8 cellular contexts compared by ENCODE assay signal in the genomic region with DNA sequence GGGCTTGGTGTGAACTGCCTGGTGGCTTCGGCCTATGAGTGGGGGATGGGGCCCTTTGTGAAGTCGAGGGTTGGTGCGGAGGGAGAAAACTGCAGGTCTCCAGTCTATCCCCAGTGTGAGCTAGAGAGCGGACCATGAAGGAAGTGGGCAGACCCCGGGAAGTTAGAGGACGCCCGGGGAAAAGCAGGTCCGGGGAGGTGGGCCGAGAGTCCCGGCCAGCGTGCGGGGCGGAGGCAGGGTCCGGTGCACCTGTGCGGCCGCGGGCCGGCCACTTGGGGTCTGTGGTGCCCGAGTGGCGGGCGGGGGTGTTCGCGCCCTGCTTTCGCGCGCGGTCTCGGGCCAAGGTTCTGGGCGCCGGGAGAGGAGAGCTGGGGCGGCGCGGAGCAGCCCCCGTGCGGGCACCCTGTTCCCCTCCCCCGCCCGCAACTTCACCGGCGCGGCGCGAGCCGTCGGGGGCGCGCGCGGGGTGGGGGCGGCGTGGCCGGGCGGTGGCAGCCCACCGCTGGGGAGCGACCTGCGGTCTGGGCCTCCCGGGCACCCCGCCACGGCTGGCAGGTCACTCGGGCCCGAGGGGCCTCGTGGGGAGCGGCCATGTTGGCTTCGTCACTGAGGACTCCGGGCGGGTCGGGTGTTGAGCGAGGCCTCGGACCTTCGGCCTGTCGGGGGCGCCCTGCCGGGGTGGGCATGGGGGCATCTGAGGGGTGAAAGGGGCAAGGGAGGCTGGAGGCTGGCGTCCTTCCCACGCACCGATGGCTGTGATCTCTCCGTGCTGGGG. TPM values are rescaled to one million over a fixed set of nuclear protein-coding genes. Genes with fewer than 3 reads are reported as not detected.
DNase-seq lines count a peak whose midpoint lies in the region; ATAC-seq and TF ChIP-seq lines count a peak whose summit lies in the region.

No MANE protein-coding gene starts in this region.

- H3K4me3 Mint-ChIP-seq in CD8-positive, alpha-beta memory T cell, result peak overlapping the region; percentile 96 to 99 (median 98)

- H3K27ac ChIP-seq in CD8-positive, alpha-beta memory T cell (ENCODE audit: low read depth, low read length), result peak overlapping the region; percentile 24
- H3K27ac ChIP-seq in dorsolateral prefrontal cortex (peak overlapping the region; percentile 55 to 95 (median 86)), right lobe of liver (peak overlapping the region; percentile 56 to 77 (median 72))

- peaks cover 45% of the 10 kb centered on the region for H3K4me1 ChIP-seq in CD8-positive, alpha-beta memory T cell (ENCODE audit: insufficient read depth, low read length)
- H3K4me1 ChIP-seq in Loucy (ENCODE audit: insufficient read depth, low read length, poor library complexity, severe bottlenecking), result peaks cover 66% of the 10 kb centered on the region
- peaks cover 0 to 13% (median 3%) of the 10 kb centered on the region in 4 donors for H3K4me1 ChIP-seq in right lobe of liver

- peak; percentile 20 for ATAC-seq in GM21390 (IDR thresholded peaks at IDR 0.05; ENCODE audit: unreplicated experiment)
- peak; percentile 48 to 66 (median 54) for ATAC-seq in right lobe of liver

- H3F3A ChIP-seq in Loucy (ENCODE audit: low read depth), result peaks cover 19% of the 10 kb centered on the region

- peaks cover 58 to 68% (median 67%) of the 10 kb centered on the region in 3 donors for H3K4me1 Mint-ChIP-seq in CD8-positive, alpha-beta memory T cell

- H3K9ac ChIP-seq in Loucy (ENCODE audit: low read depth, low read length, poor library complexity, severe bottlenecking), result peak overlapping the region; percentile 95

- peak; percentile 12 for TF ChIP-seq POLR2A in right lobe of liver (IDR thresholded peaks at IDR 0.05)

- peak; percentile 13 to 57 (median 30) for DNase-seq in CD8-positive, alpha-beta memory T cell
- DNase-seq in activated CD4-positive, alpha-beta T cell treated with anti-CD3 and anti-CD28 coated beads, Interleukin-2, amount 50 U/mL, for 1 hour, result peak; percentile 22
- DNase-seq in dorsolateral prefrontal cortex (peak in 6 of 10 donors; percentile 38 to 71 (median 48)), right lobe of liver (peak; percentile 64 to 67 (median 66)), DMS79 treated with DMSO at 0.1 percent for 48 hours (lab: John Stamatoyannopoulos, UW) (no peak)
- peak; percentile 21 for DNase-seq in stimulated activated CD8-positive, alpha-beta memory T cell treated with anti-CD3 and anti-CD28 coated beads, Interleukin-15, amount 100 ng/mL, for 24 hours (ENCODE audit: low read depth)

- no peaks in the 10 kb centered on the region for H3K27me3 Mint-ChIP-seq in CD8-positive, alpha-beta memory T cell

- peaks cover 94% of the 10 kb centered on the region for H3K79me2 ChIP-seq in Loucy (ENCODE audit: insufficient read depth, low read length)

- H3K36me3 Mint-ChIP-seq in CD8-positive, alpha-beta memory T cell, result peaks cover 3 to 26% (median 14%) of the 10 kb centered on the region in 3 donors

- TF ChIP-seq CTCF in Loucy (conservative IDR thresholded peaks at IDR 0.05; ENCODE audit: low read length) (peak; percentile 36), dorsolateral prefrontal cortex (IDR thresholded peaks at IDR 0.05 in 54 of 56, conservative IDR thresholded peaks at IDR 0.05 in 2 of 56; ENCODE audit: low read depth in 1 of 56, partially characterized antibody in 56 of 56) (peak in 6 of 56 donors; percentile 8 to 32 (median 22)), right lobe of liver (IDR thresholded peaks at IDR 0.05) (peak in 2 of 4 donors; percentile 5 to 6)

- H3K9me3 Mint-ChIP-seq in CD8-positive, alpha-beta memory T cell, result no peaks in the 10 kb centered on the region

- no peaks in the 10 kb centered on the region for H3K9me2 ChIP-seq in Loucy (replicated peaks; ENCODE audit: low read depth, low read length)

- peak overlapping the region; percentile 60 for H3K4me3 ChIP-seq in CD8-positive, alpha-beta memory T cell (ENCODE audit: low read length)
- H3K4me3 ChIP-seq in Loucy (ENCODE audit: low read length, poor library complexity, severe bottlenecking) (peak overlapping the region; percentile 88), dorsolateral prefrontal cortex (peak overlapping the region; percentile 61 to 91 (median 78)), right lobe of liver (peak overlapping the region; percentile 55 to 76 (median 57))

- WGBS in right lobe of liver (ENCODE audit: insufficient coverage, low coverage, low lambda C conversion rate, missing lambda C conversion rate), result 2% methylated on average over 30 of the region's 76 CpGs

- peaks cover 85% of the 10 kb centered on the region for H4K20me1 ChIP-seq in Loucy (ENCODE audit: insufficient read depth, low read length, poor library complexity, severe bottlenecking)

- H2AFZ ChIP-seq in Loucy (ENCODE audit: low read length), result peak overlapping the region; percentile 70

- no peaks in the 10 kb centered on the region for H3K36me3 ChIP-seq in CD8-positive, alpha-beta memory T cell (ENCODE audit: insufficient read depth, low read length)
- H3K36me3 ChIP-seq in Loucy (ENCODE audit: insufficient read depth, low read length), result no peaks in the 10 kb centered on the region
- H3K36me3 ChIP-seq in right lobe of liver, result no peaks in the 10 kb centered on the region

- intact Hi-C loops in dorsolateral prefrontal cortex (cut with DNase I) (no loop called here), right lobe of liver (cut with DNase I) (no loop called here)

- peak overlapping the region; percentile 93 to 99 (median 96) for H3K27ac Mint-ChIP-seq in CD8-positive, alpha-beta memory T cell

- peak overlapping the region; percentile 99 for H3K4me2 ChIP-seq in Loucy (ENCODE audit: low read depth, low read length, poor library complexity, severe bottlenecking)

- no peaks in the 10 kb centered on the region for H3K9me3 ChIP-seq in CD8-positive, alpha-beta memory T cell (ENCODE audit: low read length)
- H3K9me3 ChIP-seq in Loucy (ENCODE audit: insufficient read depth, low read depth, low read length) (no peaks in the 10 kb centered on the region), right lobe of liver (no peaks in the 10 kb centered on the region)

- no peaks in the 10 kb centered on the region for H3K27me3 ChIP-seq in CD8-positive, alpha-beta memory T cell (ENCODE audit: insufficient read depth, low read length, poor library complexity, severe bottlenecking)
- H3K27me3 ChIP-seq in Loucy (ENCODE audit: insufficient read depth, low read length, poor library complexity, severe bottlenecking) (no peaks in the 10 kb centered on the region), dorsolateral prefrontal cortex (no peaks in the 10 kb centered on the region), right lobe of liver (no peaks in the 10 kb centered on the region)

- CTCF ChIA-PET in CD8-positive, alpha-beta memory T cell (lab: Charles Lee), result no interaction called here

- POLR2A ChIA-PET in CD8-positive, alpha-beta memory T cell (lab: Charles Lee), result interaction anchor here (3.6 kb wide), 1 partner anchor 107 kb away, joined by 13 read pairs; the partner anchor contains the start of genes NKIRAS1 and RPL15

RNA-seq across cellular contexts. Expression of gene UBE2E1, which starts 4.8 kb away (rescaled TPM):
- 10 to 100 TPM; 50.1 to 50.7 TPM for total RNA-seq in CD8-positive, alpha-beta memory T cell
- 8.1 TPM for polyA plus RNA-seq in CD8-positive, alpha-beta memory T cell
- 100 to 1,000 TPM in 5 of 120 experiments, 10 to 100 TPM in 115; 49.8 to 113 (median 77.4) TPM for total RNA-seq in dorsolateral prefrontal cortex
- total RNA-seq in right lobe of liver, result 10 to 100 TPM; 20.8 to 40.4 (median 29.7) TPM

Comparison
In these comparisons a context has a peak if more than half of its experiments do, and no peak if none do; other contexts are left out.
1. H3K27ac ChIP-seq: peak in every context shown above with its lines; median percentile 86 in dorsolateral prefrontal cortex; 72 in right lobe of liver; 24 in CD8-positive, alpha-beta memory T cell.